12 cellular contexts compared by ENCODE assay signal in genomic region chr7:31716355-31716754, GRCh38. TPM values are rescaled to one million over a fixed set of nuclear protein-coding genes. Genes with fewer than 3 reads are reported as not detected.
"Had no signal": no experiment of that assay in that cellular context is flagged by ENCODE, and none has a peak within 500 bp of the region (broad histone marks: within the 10 kb centered on the region; RNA-seq: fewer than 3 reads in every experiment).

No MANE protein-coding gene starts in this region.

- ATAC-seq: GM23338, HCT116 had no signal

- H3K9ac ChIP-seq: GM23248 had no signal

- FAIRE-seq: H1, H54 had no signal

- H3K36me3 ChIP-seq: HAP-1 had no signal

- H3K4me3 ChIP-seq: GM23248, GM23338, HAP-1 had no signal

- H3K27ac ChIP-seq: GM23248 had no signal

- DNase-seq: GM23248, GOT3, H7, H9, HCEC 1CT, HFFc6 had no signal

- H3K4me2 ChIP-seq: GM23338 had no signal

- H3K9me3 ChIP-seq: HAP-1 had no signal

- H3K4me1 ChIP-seq: HAP-1 had no signal

- H2AFZ ChIP-seq: GM23248, GM23338 had no signal

RNA-seq across cellular contexts. Expression of gene PPP1R17, which starts 29.3 kb away (rescaled TPM):
- total RNA-seq: GM23248, H4, HFFc6 had no signal
